8 cellular contexts compared by ENCODE assay signal in the genomic region with DNA sequence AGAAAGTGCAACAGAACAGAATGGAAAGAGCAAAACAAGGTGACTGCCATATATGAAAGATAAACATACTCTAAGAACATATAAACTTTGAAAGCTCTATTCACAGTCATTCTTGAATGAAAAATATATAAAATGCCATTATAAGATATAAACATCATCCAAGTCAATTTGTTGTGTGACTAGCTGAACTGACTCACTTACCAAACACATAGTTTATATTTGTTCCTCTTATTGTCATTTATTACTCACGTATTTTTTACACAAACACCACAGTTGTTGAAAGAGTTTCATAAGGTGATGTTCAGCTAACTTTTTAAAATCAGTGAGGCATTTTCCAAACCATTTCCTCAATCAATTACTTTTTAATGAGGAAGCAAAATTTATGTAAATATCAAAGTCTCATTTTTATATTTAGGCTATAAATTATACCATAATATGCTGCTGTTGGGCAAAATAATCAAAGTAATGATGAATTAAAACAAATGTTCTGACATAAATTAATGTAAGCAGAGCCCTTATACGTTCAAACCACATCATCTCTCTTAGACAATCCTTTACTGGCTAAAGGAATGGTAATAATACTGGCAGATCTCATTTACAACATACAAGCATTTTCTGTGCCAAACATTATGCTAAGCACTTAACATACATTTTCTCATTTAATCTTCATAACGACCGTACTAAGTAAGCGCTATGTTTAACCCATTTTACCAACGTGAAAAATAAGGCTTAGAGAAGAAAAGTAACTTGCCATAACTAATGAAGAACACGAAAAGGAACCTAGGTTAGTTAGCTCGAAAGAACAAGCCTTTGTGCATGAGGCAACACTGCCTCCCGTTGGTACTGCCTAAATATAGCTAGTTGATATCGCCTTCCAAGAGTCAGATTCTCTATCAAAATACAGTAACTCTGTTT. TPM values are rescaled to one million over a fixed set of nuclear protein-coding genes. Genes with fewer than 3 reads are reported as not detected.
DNase-seq lines count a peak whose midpoint lies in the region; ATAC-seq and TF ChIP-seq lines count a peak whose summit lies in the region.

No MANE protein-coding gene starts in this region.

- ATAC-seq in GM18517 (IDR thresholded peaks at IDR 0.05; ENCODE audit: unreplicated experiment) (peak; percentile 58), HG02970 (IDR thresholded peaks at IDR 0.05; ENCODE audit: low FRiP score, unreplicated experiment) (peak; percentile 71)

- H3K27me3 ChIP-seq in spleen (replicated peaks in 1 of 7), result no peaks in the 10 kb centered on the region

- H3K4me3 ChIP-seq in AG10803 (ENCODE audit: low read length) (no peak overlapping the region), spleen (no peak overlapping the region)

- TF ChIP-seq POLR2A in spleen (IDR thresholded peaks at IDR 0.05), result no peak

- peak; percentile 70 for TF ChIP-seq CTCF in AG10803 (conservative IDR thresholded peaks at IDR 0.05; ENCODE audit: low read length)
- peak in 7 of 11 experiments; percentile 16 to 63 (median 46) for TF ChIP-seq CTCF in spleen (IDR thresholded peaks at IDR 0.05 in 8 of 11, conservative IDR thresholded peaks at IDR 0.05 in 3 of 11)

- WGBS in spleen, 5 donors, result 36 to 42% (median 38%) methylated on average over 10 of the region's 10 CpGs

- DNase-seq in AG10803 (ENCODE audit: low read depth), result peak; percentile 35
- peak; percentile 80 for DNase-seq in NCI-H69 (lab: John Stamatoyannopoulos, UW)
- DNase-seq in activated T-cell treated with anti-CD3 and anti-CD28 coated beads, Interleukin-2, amount 50 U/mL, for 48 hours, result peak; percentile 53 to 61
- DNase-seq in globus pallidus (ENCODE audit: low spot score), result peak; percentile 46
- DNase-seq in spleen, result no peak
- DNase-seq in GOT3 (lab: John Stamatoyannopoulos, UW), result no peak

- H3K9me3 ChIP-seq in spleen, result no peaks in the 10 kb centered on the region

- intact Hi-C loops in spleen (cut with DNase I; ENCODE audit: low total_unique reads), result no loop called here

- peaks cover 0 to 9% (median 1%) of the 10 kb centered on the region in 6 donors for H3K4me1 ChIP-seq in spleen

- H3K27ac ChIP-seq in spleen, result no peak overlapping the region

- no peaks in the 10 kb centered on the region for H3K36me3 ChIP-seq in spleen

RNA-seq across cellular contexts. Expression of a gene that starts 7.3 kb away (rescaled TPM):
- total RNA-seq in spleen, result 1 to 10 TPM in 2 of 7 donors, under 1 TPM in 4, not detected in 1; 0.17 to 1.7 (median 0.34) TPM
- polyA plus RNA-seq in spleen, result under 1 TPM; 0.10 to 0.50 (median 0.13) TPM

Comparison
In these comparisons a context has a peak if more than half of its experiments do, and no peak if none do; other contexts are left out.
1. DNase-seq: peak in AG10803 (single experiment), NCI-H69 (single experiment), activated T-cell treated with anti-CD3 and anti-CD28 coated beads, Interleukin-2, amount 50 U/mL, for 48 hours (2 of 2) and globus pallidus (single experiment); none in spleen (single experiment) and GOT3 (single experiment).